In the genomic region with DNA sequence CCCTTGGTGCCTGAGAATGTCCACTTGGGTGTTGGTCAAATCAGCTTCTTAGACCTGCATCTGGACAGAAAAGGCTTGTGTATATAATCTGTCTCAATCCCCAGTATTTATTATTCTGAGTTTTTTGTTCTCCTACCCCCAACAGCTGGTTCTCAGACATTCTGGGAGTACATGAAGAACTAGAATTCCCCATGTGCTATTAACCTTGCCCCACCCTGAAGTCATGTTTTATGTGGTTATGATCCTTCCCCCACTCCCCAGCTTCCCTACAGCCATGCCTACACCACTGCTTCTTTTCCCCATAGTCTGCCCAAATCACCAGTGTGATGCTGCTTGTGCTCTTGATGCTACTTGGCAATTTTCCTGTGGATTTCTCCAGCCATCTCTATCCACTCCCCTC, we compare ENCODE assay signal across 36 cellular contexts.
"Had no signal": no experiment of that assay in that cellular context is flagged by ENCODE, and none has a peak within 500 bp of the region (broad histone marks: within the 10 kb centered on the region; RNA-seq: fewer than 3 reads in every experiment).

No MANE protein-coding gene starts in this region.

- H3K4me3 ChIP-seq: adrenal gland, body of pancreas, cardiac muscle cell, colonic mucosa, esophagus squamous epithelium, gastrocnemius medialis, heart right ventricle had no signal

- H3K36me3 ChIP-seq: adrenal gland, cardiac muscle cell, colonic mucosa, esophagus squamous epithelium, gastrocnemius medialis, heart right ventricle, WERI-Rb-1 had no signal

- H3K4me1 ChIP-seq: adrenal gland, body of pancreas, colonic mucosa, esophagus squamous epithelium, foreskin keratinocyte, gastrocnemius medialis, heart right ventricle had no signal

- H3K4me3 Mint-ChIP-seq: activated B cell treated with CpG ODN at 0.5 μM for 24 hours; activated CD4-positive, alpha-beta memory T cell treated with anti-CD3 and anti-CD28 coated beads for 36 hours; activated CD8-positive, alpha-beta memory T cell treated with anti-CD3 and anti-CD28 coated beads, Interleukin-2, amount 10 ng/mL, durations not matched to agents 7 days and 5 days; activated CD8-positive, alpha-beta T cell treated with anti-CD3 and anti-CD28 coated beads, Interleukin-2, amount 10 ng/mL, durations not matched to agents 7 days and 5 days; activated naive CD4-positive, alpha-beta T cell treated with anti-CD3 and anti-CD28 coated beads for 36 hours; activated naive CD4-positive, alpha-beta T cell treated with anti-CD3 and anti-CD28 coated beads, Interleukin-2, amount 50 U/mL, for 24 hours; activated naive CD8-positive, alpha-beta T cell treated with anti-CD3 and anti-CD28 coated beads for 36 hours; activated naive CD8-positive, alpha-beta T cell treated with anti-CD3 and anti-CD28 coated beads, Interleukin-2, amount 50 U/mL, for 24 hours; activated T-helper 1 cell treated with anti-CD3 and anti-CD28 coated beads, Interleukin-12 subunit alpha, Interleukin-12 subunit beta, Interleukin-2, Interleukin-4 antibody, amounts not matched to agents 30 ng/mL and 10 ng/mL and 1 ng/mL, durations not matched to agents 14 hours and 24 hours and 36 hours; T-helper 17 cell; T-helper 2 cell treated with Interferon-gamma antibody and Interleukin-4, amounts not matched to agents 5 μg/mL and 100 μg/mL, for 36 hours had no signal

- H3K27ac ChIP-seq: adrenal gland, body of pancreas, cardiac muscle cell, colonic mucosa, epithelial cell of prostate, esophagus squamous epithelium, foreskin keratinocyte, gastrocnemius medialis, WERI-Rb-1 had no signal

- DNase-seq: activated B cell treated with CpG ODN at 0.5 μM for 24 hours; activated CD4-positive, alpha-beta memory T cell treated with anti-CD3 and anti-CD28 coated beads for 36 hours; activated CD4-positive, alpha-beta T cell treated with anti-CD3 and anti-CD28 coated beads for 48 hours; activated CD4-positive, alpha-beta T cell treated with anti-CD3 and anti-CD28 coated beads, Interleukin-2, amount 50 U/mL, for 1 hour; activated CD8-positive, alpha-beta memory T cell treated with anti-CD3 and anti-CD28 coated beads, Interleukin-2, amount 10 ng/mL, durations not matched to agents 7 days and 5 days; activated CD8-positive, alpha-beta memory T cell treated with anti-CD3 and anti-CD28 coated beads, Interleukin-2, amount 50 U/mL, for 4 hours; activated CD8-positive, alpha-beta T cell treated with anti-CD3 and anti-CD28 coated beads, Interleukin-2, amount 10 ng/mL, durations not matched to agents 7 days and 5 days; activated effector memory CD4-positive, alpha-beta T cell treated with anti-CD3 and anti-CD28 coated beads, Interleukin-2, amount 50 U/mL, for 16 hours; activated naive CD4-positive, alpha-beta T cell treated with anti-CD3 and anti-CD28 coated beads for 36 hours; activated naive CD8-positive, alpha-beta T cell treated with anti-CD3 and anti-CD28 coated beads for 36 hours; activated naive CD8-positive, alpha-beta T cell treated with anti-CD3 and anti-CD28 coated beads, Interleukin-2, amount 50 U/mL, for 24 hours; activated T-cell treated with anti-CD3 and anti-CD28 coated beads, Interleukin-2, amount 50 U/mL, for 1 hour; activated T-cell treated with anti-CD3 and anti-CD28 coated beads, Interleukin-2, amount 50 U/mL, for 48 hours; adrenal gland; amygdala; aorta; body of pancreas; central memory CD4-positive, alpha-beta T cell; cerebellar nuclear complex; colonic mucosa; effector CD8-positive, alpha-beta T cell; esophagus squamous epithelium; foreskin keratinocyte; gastrocnemius medialis; heart right ventricle; T-helper 1 cell; T-helper 17 cell; T1000; WERI-Rb-1 had no signal

- H3K27ac Mint-ChIP-seq: activated B cell treated with CpG ODN at 0.5 μM for 24 hours; activated CD4-positive, alpha-beta memory T cell treated with anti-CD3 and anti-CD28 coated beads for 36 hours; activated CD8-positive, alpha-beta memory T cell treated with anti-CD3 and anti-CD28 coated beads, Interleukin-2, amount 10 ng/mL, durations not matched to agents 7 days and 5 days; activated CD8-positive, alpha-beta T cell treated with anti-CD3 and anti-CD28 coated beads, Interleukin-2, amount 10 ng/mL, durations not matched to agents 7 days and 5 days; activated naive CD4-positive, alpha-beta T cell treated with anti-CD3 and anti-CD28 coated beads for 36 hours; activated naive CD4-positive, alpha-beta T cell treated with anti-CD3 and anti-CD28 coated beads, Interleukin-2, amount 50 U/mL, for 24 hours; activated naive CD8-positive, alpha-beta T cell treated with anti-CD3 and anti-CD28 coated beads for 36 hours; activated naive CD8-positive, alpha-beta T cell treated with anti-CD3 and anti-CD28 coated beads, Interleukin-2, amount 50 U/mL, for 24 hours; activated T-helper 1 cell treated with anti-CD3 and anti-CD28 coated beads, Interleukin-12 subunit alpha, Interleukin-12 subunit beta, Interleukin-2, Interleukin-4 antibody, amounts not matched to agents 30 ng/mL and 10 ng/mL and 1 ng/mL, durations not matched to agents 14 hours and 24 hours and 36 hours; activated T-helper 2 cell treated with anti-CD3 and anti-CD28 coated beads, Interferon-gamma antibody, Interleukin-2, Interleukin-4, amounts not matched to agents 10 μg/mL and 5 μg/mL and 100 μg/mL, durations not matched to agents 14 hours and 24 hours and 36 hours; T-helper 17 cell; T-helper 2 cell treated with Interferon-gamma antibody and Interleukin-4, amounts not matched to agents 5 μg/mL and 100 μg/mL, for 36 hours had no signal

- ATAC-seq: activated CD4-positive, CD25-positive, alpha-beta regulatory T cell treated with anti-CD3 and anti-CD28 coated beads, Interleukin-2, amount 50 U/mL, for 24 hours; activated CD8-positive, alpha-beta memory T cell treated with anti-CD3 and anti-CD28 coated beads, Interleukin-2, amount 10 ng/mL, durations not matched to agents 7 days and 5 days; activated CD8-positive, alpha-beta T cell treated with anti-CD3 and anti-CD28 coated beads, Interleukin-2, amount 10 ng/mL, durations not matched to agents 7 days and 5 days; activated naive CD8-positive, alpha-beta T cell treated with anti-CD3 and anti-CD28 coated beads, Interleukin-2, amount 50 U/mL, for 24 hours; body of pancreas; foreskin keratinocyte; gastrocnemius medialis; heart right ventricle; T-helper 17 cell had no signal

- H3K9me3 ChIP-seq: adrenal gland, body of pancreas, colonic mucosa, esophagus squamous epithelium, gastrocnemius medialis, heart right ventricle had no signal

- H3K4me1 Mint-ChIP-seq: activated B cell treated with CpG ODN at 0.5 μM for 24 hours; activated naive CD4-positive, alpha-beta T cell treated with anti-CD3 and anti-CD28 coated beads, Interleukin-2, amount 50 U/mL, for 24 hours; activated naive CD8-positive, alpha-beta T cell treated with anti-CD3 and anti-CD28 coated beads for 36 hours; activated naive CD8-positive, alpha-beta T cell treated with anti-CD3 and anti-CD28 coated beads, Interleukin-2, amount 50 U/mL, for 24 hours; T-helper 17 cell had no signal

- H3K36me3 Mint-ChIP-seq: activated CD4-positive, alpha-beta memory T cell treated with anti-CD3 and anti-CD28 coated beads for 36 hours had no signal

- H3K27me3 ChIP-seq: adrenal gland, body of pancreas, cardiac muscle cell, colonic mucosa, esophagus squamous epithelium, foreskin keratinocyte, gastrocnemius medialis, heart right ventricle had no signal

- H3K27me3 Mint-ChIP-seq: activated B cell treated with CpG ODN at 0.5 μM for 24 hours; activated CD4-positive, alpha-beta memory T cell treated with anti-CD3 and anti-CD28 coated beads for 36 hours; activated CD8-positive, alpha-beta memory T cell treated with anti-CD3 and anti-CD28 coated beads, Interleukin-2, amount 10 ng/mL, durations not matched to agents 7 days and 5 days; activated naive CD4-positive, alpha-beta T cell treated with anti-CD3 and anti-CD28 coated beads, Interleukin-2, amount 50 U/mL, for 24 hours; activated naive CD8-positive, alpha-beta T cell treated with anti-CD3 and anti-CD28 coated beads for 36 hours; activated naive CD8-positive, alpha-beta T cell treated with anti-CD3 and anti-CD28 coated beads, Interleukin-2, amount 50 U/mL, for 24 hours; T-helper 17 cell had no signal

- H3K9me3 Mint-ChIP-seq: activated B cell treated with CpG ODN at 0.5 μM for 24 hours; activated CD4-positive, alpha-beta memory T cell treated with anti-CD3 and anti-CD28 coated beads for 36 hours; activated naive CD4-positive, alpha-beta T cell treated with anti-CD3 and anti-CD28 coated beads for 36 hours; activated naive CD4-positive, alpha-beta T cell treated with anti-CD3 and anti-CD28 coated beads, Interleukin-2, amount 50 U/mL, for 24 hours; activated naive CD8-positive, alpha-beta T cell treated with anti-CD3 and anti-CD28 coated beads for 36 hours; activated naive CD8-positive, alpha-beta T cell treated with anti-CD3 and anti-CD28 coated beads, Interleukin-2, amount 50 U/mL, for 24 hours; activated T-helper 2 cell treated with anti-CD3 and anti-CD28 coated beads, Interferon-gamma antibody, Interleukin-2, Interleukin-4, amounts not matched to agents 10 μg/mL and 5 μg/mL and 100 μg/mL, durations not matched to agents 14 hours and 24 hours and 36 hours; T-helper 2 cell treated with Interferon-gamma antibody and Interleukin-4, amounts not matched to agents 5 μg/mL and 100 μg/mL, for 36 hours had no signal
